Comparison of ENCODE assay signal across 10 cellular contexts in the genomic region with DNA sequence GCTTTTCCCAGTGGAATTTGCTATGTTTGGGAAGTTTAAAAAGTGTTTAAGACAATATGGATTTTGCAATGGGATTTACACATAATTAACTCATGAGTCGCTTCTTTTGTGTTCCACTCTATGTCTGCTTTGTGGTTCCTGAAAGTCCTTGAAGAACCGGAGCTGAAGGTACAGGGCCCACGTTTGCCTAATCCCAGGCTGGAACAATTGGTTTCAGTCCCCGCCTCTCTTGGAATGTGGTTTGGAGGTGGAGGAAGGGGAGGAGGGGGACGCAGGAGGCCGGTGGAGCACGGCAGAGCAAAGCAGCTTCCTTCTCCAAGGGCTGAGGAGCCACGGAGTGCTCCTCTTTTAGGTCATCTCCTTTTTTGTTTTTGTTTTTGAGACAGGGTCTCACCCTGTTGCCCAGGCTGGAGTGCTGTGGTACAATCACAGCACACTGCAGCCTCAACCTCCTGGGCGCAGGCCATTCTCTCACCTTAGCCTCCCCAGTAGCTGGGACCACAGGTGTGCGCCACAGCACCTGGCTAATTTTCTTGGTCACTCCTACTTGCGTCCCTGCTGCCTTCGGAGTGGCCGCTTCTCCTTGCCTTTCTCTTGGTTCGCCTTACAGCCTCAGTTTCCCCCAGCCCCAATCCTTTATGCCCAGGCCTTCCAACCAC.
DNase-seq lines count a peak whose midpoint lies in the region; ATAC-seq and TF ChIP-seq lines count a peak whose summit lies in the region.
"Had no signal": no experiment of that assay in that cellular context is flagged by ENCODE, and none has a peak within 500 bp of the region (broad histone marks: within the 10 kb centered on the region; RNA-seq: fewer than 3 reads in every experiment).

No MANE protein-coding gene starts in this region.

- peak overlapping the region; percentile 59 for H2AK5ac ChIP-seq in trophoblast cell (ENCODE audit: low read length)

- ATAC-seq in GM23338 = peak; percentile 89
- ATAC-seq in GM21515 (IDR thresholded peaks at IDR 0.05; ENCODE audit: unreplicated experiment) = no peak
- ATAC-seq in stimulated activated effector memory CD8-positive, alpha-beta T cell treated with anti-CD3 and anti-CD28 coated beads, Interleukin-12 subunit alpha, Interleukin-12 subunit beta, amount 100 ng/mL, for 72 hours = no peak
- no peak for ATAC-seq in HG02623 (IDR thresholded peaks at IDR 0.05; ENCODE audit: unreplicated experiment)
- ATAC-seq: CD8-positive, alpha-beta T cell had no signal

- H3K36me3 Mint-ChIP-seq in GM23338 (ENCODE audit: low read depth) = peaks cover 9% of the 10 kb centered on the region; the same call in 2 of the 3 replicates
- no peaks in the 10 kb centered on the region for H3K36me3 Mint-ChIP-seq in stimulated activated effector memory CD8-positive, alpha-beta T cell treated with anti-CD3 and anti-CD28 coated beads, Interleukin-12 subunit alpha, Interleukin-12 subunit beta, amount 100 ng/mL, for 72 hours
- H3K36me3 Mint-ChIP-seq: CD8-positive, alpha-beta T cell had no signal

- peak overlapping the region; percentile 46 for H3K4ac ChIP-seq in trophoblast cell (ENCODE audit: low read depth, low read length)

- peak overlapping the region; percentile 73 for H4K12ac ChIP-seq in trophoblast cell (ENCODE audit: low read depth, low read length)

- DNase-seq in GM23338 (ENCODE audit: low spot score) (peak; percentile 63), RPMI7951 (ENCODE audit: low read depth) (peak; percentile 57), esophagus squamous epithelium (lab: John Stamatoyannopoulos, UW) (no peak), trophoblast cell (no peak), occipital lobe (lab: John Stamatoyannopoulos, UW) (no peak)
- no peak for DNase-seq in stimulated activated effector memory CD8-positive, alpha-beta T cell treated with anti-CD3 and anti-CD28 coated beads, Interleukin-12 subunit alpha, Interleukin-12 subunit beta, amount 100 ng/mL, for 72 hours (ENCODE audit: low spot score in 2 of 2)
- DNase-seq: CD8-positive, alpha-beta T cell; right lobe of liver had no signal

- H3K79me2 ChIP-seq in GM23338 (replicated peaks; ENCODE audit: insufficient read depth) (no peaks in the 10 kb centered on the region), trophoblast cell (ENCODE audit: control insufficient read depth, insufficient read depth, low read length, poor library complexity) (peaks cover 6% of the 10 kb centered on the region)

- no peaks in the 10 kb centered on the region for H4K20me1 ChIP-seq in GM23338 (replicated peaks; ENCODE audit: insufficient read depth)

- peaks cover 5% of the 10 kb centered on the region for H3K27me3 Mint-ChIP-seq in GM23338 (ENCODE audit: insufficient read depth, low read depth, poor library complexity)

- peaks cover 11% of the 10 kb centered on the region for H3K4me1 Mint-ChIP-seq in GM23338
- peaks cover 43% of the 10 kb centered on the region for H3K4me1 Mint-ChIP-seq in stimulated activated effector memory CD8-positive, alpha-beta T cell treated with anti-CD3 and anti-CD28 coated beads, Interleukin-12 subunit alpha, Interleukin-12 subunit beta, amount 100 ng/mL, for 72 hours

- peaks cover 40% of the 10 kb centered on the region for H3K79me1 ChIP-seq in trophoblast cell (ENCODE audit: low read length)

- H3K4me1 ChIP-seq in GM23338 (ENCODE audit: insufficient read depth) = peaks cover 7% of the 10 kb centered on the region
- H3K4me1 ChIP-seq in esophagus squamous epithelium = peaks cover 0 to 26% (median 3%) of the 10 kb centered on the region in 3 donors
- peaks cover 12 to 15% of the 10 kb centered on the region in 2 experiments for H3K4me1 ChIP-seq in trophoblast cell (ENCODE audit: control insufficient read depth in 1 of 2, insufficient read depth in 2 of 2, low read length in 2 of 2)
- H3K4me1 ChIP-seq: right lobe of liver had no signal

- H3K27me3 ChIP-seq in GM23338 (ENCODE audit: insufficient read depth) = no peaks in the 10 kb centered on the region
- no peaks in the 10 kb centered on the region for H3K27me3 ChIP-seq in esophagus squamous epithelium
- no peaks in the 10 kb centered on the region for H3K27me3 ChIP-seq in trophoblast cell (ENCODE audit: insufficient read depth, low read length)
- H3K27me3 ChIP-seq: right lobe of liver had no signal

- H3K36me3 ChIP-seq in GM23338 (ENCODE audit: insufficient read depth) = no peaks in the 10 kb centered on the region
- no peaks in the 10 kb centered on the region for H3K36me3 ChIP-seq in esophagus squamous epithelium
- H3K36me3 ChIP-seq in trophoblast cell (ENCODE audit: control insufficient read depth in 1 of 2, insufficient read depth in 2 of 2, low read length in 2 of 2) = no peaks in the 10 kb centered on the region
- H3K36me3 ChIP-seq: right lobe of liver had no signal

- peak overlapping the region; percentile 95 for H4K91ac ChIP-seq in trophoblast cell (ENCODE audit: low read depth, low read length)

- H2AFZ ChIP-seq in GM23338 (peak overlapping the region; percentile 23; the same call in 1 of the 2 replicates), trophoblast cell (ENCODE audit: insufficient read depth, low read length, poor library complexity) (no peak overlapping the region)

- no peaks in the 10 kb centered on the region for H3K9me2 ChIP-seq in GM23338 (ENCODE audit: insufficient read depth)

- WGBS in esophagus squamous epithelium, 2 donors = 58 to 59% methylated on average over 14 of the region's 14 CpGs
- WGBS in trophoblast cell (ENCODE audit: extremely low coverage, insufficient coverage, insufficient read length) = no CpG with 5 or more reads among the region's 14 CpGs

- H4K8ac ChIP-seq in trophoblast cell (ENCODE audit: low read depth, low read length) = peak overlapping the region; percentile 72

- peak overlapping the region; percentile 85 for H2BK12ac ChIP-seq in trophoblast cell (ENCODE audit: low read length)

- no peaks in the 10 kb centered on the region for H3F3A ChIP-seq in GM23338 (replicated peaks; ENCODE audit: low read depth)

- H3K4me3 Mint-ChIP-seq in GM23338 = no peak overlapping the region
- H3K4me3 Mint-ChIP-seq in stimulated activated effector memory CD8-positive, alpha-beta T cell treated with anti-CD3 and anti-CD28 coated beads, Interleukin-12 subunit alpha, Interleukin-12 subunit beta, amount 100 ng/mL, for 72 hours = no peak overlapping the region
- H3K4me3 Mint-ChIP-seq: CD8-positive, alpha-beta T cell had no signal

- TF ChIP-seq CTCF in GM23338 (conservative IDR thresholded peaks at IDR 0.05; ENCODE audit: low read depth in 2 of 2) (no peak), esophagus squamous epithelium (IDR thresholded peaks at IDR 0.05) (no peak)

- H3K18ac ChIP-seq in trophoblast cell (ENCODE audit: low read length) = peak overlapping the region; percentile 32

- no peak for TF ChIP-seq POLR2A in esophagus squamous epithelium (IDR thresholded peaks at IDR 0.05)

- peak overlapping the region; percentile 68 for H3K14ac ChIP-seq in trophoblast cell (ENCODE audit: low read length)

- H2BK5ac ChIP-seq in trophoblast cell (ENCODE audit: low read depth, low read length, poor library complexity) = peak overlapping the region; percentile 71

- H3K23ac ChIP-seq in trophoblast cell (ENCODE audit: low read length) = no peak overlapping the region

- H3K4me2 ChIP-seq in GM23338 (no peak overlapping the region), trophoblast cell (ENCODE audit: low read length) (no peak overlapping the region)

- H3K9me3 Mint-ChIP-seq in GM23338 = peaks cover 8% of the 10 kb centered on the region
- H3K9me3 Mint-ChIP-seq in stimulated activated effector memory CD8-positive, alpha-beta T cell treated with anti-CD3 and anti-CD28 coated beads, Interleukin-12 subunit alpha, Interleukin-12 subunit beta, amount 100 ng/mL, for 72 hours = no peaks in the 10 kb centered on the region

- H2BK120ac ChIP-seq in trophoblast cell (ENCODE audit: insufficient read depth, low read length, poor library complexity) = peak overlapping the region; percentile 89

- intact Hi-C loops in esophagus squamous epithelium (cut with DNase I) = no loop called here

- no peaks in the 10 kb centered on the region for H3K9me3 ChIP-seq in esophagus squamous epithelium
- H3K9me3 ChIP-seq in trophoblast cell (ENCODE audit: insufficient read depth, low read depth, low read length) = peaks cover 2% of the 10 kb centered on the region
- H3K9me3 ChIP-seq: right lobe of liver had no signal

- no peak overlapping the region for H3K4me3 ChIP-seq in GM23338
- no peak overlapping the region for H3K4me3 ChIP-seq in esophagus squamous epithelium
- no peak overlapping the region for H3K4me3 ChIP-seq in trophoblast cell (ENCODE audit: low read depth, low read length)
- H3K4me3 ChIP-seq: right lobe of liver had no signal

- H3K9ac ChIP-seq in trophoblast cell (ENCODE audit: low read length) = no peak overlapping the region

- no peak overlapping the region for H3K27ac Mint-ChIP-seq in GM23338
- no peak overlapping the region for H3K27ac Mint-ChIP-seq in stimulated activated effector memory CD8-positive, alpha-beta T cell treated with anti-CD3 and anti-CD28 coated beads, Interleukin-12 subunit alpha, Interleukin-12 subunit beta, amount 100 ng/mL, for 72 hours
- H3K27ac Mint-ChIP-seq: CD8-positive, alpha-beta T cell had no signal

- H3K27ac ChIP-seq in GM23338 (ENCODE audit: low read depth) (no peak overlapping the region), esophagus squamous epithelium (peak overlapping the region in 3 of 4 donors; percentile 5 to 59 (median 16)), trophoblast cell (ENCODE audit: low read depth, low read length) (peak overlapping the region; percentile 88)
- H3K27ac ChIP-seq: right lobe of liver had no signal

Comparison
In these comparisons a context has a peak if more than half of its experiments do, and no peak if none do; other contexts are left out.
1. DNase-seq: peak in GM23338 (single experiment) and RPMI7951 (single experiment); none in esophagus squamous epithelium (single experiment), trophoblast cell (0 of 2), occipital lobe (single experiment) and stimulated activated effector memory CD8-positive, alpha-beta T cell treated with anti-CD3 and anti-CD28 coated beads, Interleukin-12 subunit alpha, Interleukin-12 subunit beta, amount 100 ng/mL, for 72 hours (0 of 2).